11 cellular contexts compared by ENCODE assay signal in the genomic region with DNA sequence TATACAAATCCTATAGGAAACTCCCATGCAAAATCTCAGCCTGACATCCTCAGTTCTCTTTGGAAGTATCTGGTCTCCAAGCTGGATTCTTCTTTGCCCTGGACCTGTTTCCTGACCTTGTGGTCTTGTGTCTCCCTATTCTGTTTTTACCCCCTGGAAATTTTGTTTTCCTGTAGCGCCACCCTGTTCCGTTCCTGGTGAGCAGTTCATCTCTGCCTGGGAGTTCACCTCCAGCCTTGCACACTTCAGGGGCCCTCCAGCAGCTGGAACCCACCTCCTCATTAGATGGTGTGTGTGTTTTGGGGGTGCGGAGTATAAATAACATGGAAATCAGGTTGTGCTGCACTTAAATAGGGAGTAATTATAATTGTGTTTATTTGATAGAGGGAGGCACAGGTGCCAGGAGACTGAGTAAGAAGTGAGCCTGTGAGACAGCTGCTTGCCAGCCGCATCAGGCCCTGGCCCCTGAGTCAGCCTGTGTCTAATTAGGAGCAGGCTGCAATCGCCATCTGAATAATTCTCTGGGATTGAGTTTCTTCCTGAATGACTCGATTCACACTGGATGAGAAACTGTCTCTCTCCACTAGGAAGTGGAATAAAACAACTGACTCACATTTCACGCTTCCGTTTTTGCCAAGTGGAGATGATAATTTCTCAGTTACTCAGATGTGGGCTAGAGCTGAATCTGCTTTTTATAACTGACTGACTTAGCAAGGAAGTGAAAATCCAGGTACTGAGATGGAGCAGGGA.
DNase-seq lines count a peak whose midpoint lies in the region; FAIRE-seq and TF ChIP-seq lines count a peak whose summit lies in the region.
"Had no signal": no experiment of that assay in that cellular context is flagged by ENCODE, and none has a peak within 500 bp of the region (broad histone marks: within the 10 kb centered on the region; RNA-seq: fewer than 3 reads in every experiment).

No MANE protein-coding gene starts in this region.

- DNase-seq in NCI-H2107 treated with DMSO at 0.1 percent for 48 hours (lab: John Stamatoyannopoulos, UW; ENCODE audit: unreplicated experiment) (peak; percentile 16), NCI-H2107 (lab: John Stamatoyannopoulos, UW) (no peak), RWPE1 (ENCODE audit: low spot score) (peak; percentile 88), globus pallidus (ENCODE audit: low spot score) (peak; percentile 2), stromal cell of bone marrow (ENCODE audit: low read depth) (peak; percentile 94), GF-D8 (lab: John Stamatoyannopoulos, UW) (no peak), ACHN (no peak), D721Med (ENCODE audit: insufficient read length, low spot score) (no peak)
- DNase-seq: 8988T, H7 had no signal

- in situ Hi-C loops in ACHN (cut with HindIII; ENCODE audit: low pct_ligation_motif_present, low pct_unique_long_range_greater_than_20kb, low sequenced_read_pairs): no loop called here

- POLR2A ChIA-PET in RWPE1 (lab: Yijun Ruan, JAX; ENCODE audit: low non-redundant PET): no interaction called here

- no peak for TF ChIP-seq CTCF in RWPE1 (conservative IDR thresholded peaks at IDR 0.05; ENCODE audit: low read depth)
- TF ChIP-seq CTCF in D721Med (IDR thresholded peaks at IDR 0.05; ENCODE audit: insufficient read depth, missing control alignments): no peak

- peak overlapping the region; percentile 69 for H3K27ac ChIP-seq in RWPE1
- H3K27ac ChIP-seq: cardiac muscle cell had no signal

- CTCF ChIA-PET in RWPE1 (lab: Yijun Ruan, JAX): interaction anchor here (1.1 to 1.2 kb wide), 2 partner anchors 27 to 29 kb away, joined by 4 read pairs; no protein-coding TSS in a partner anchor

- FAIRE-seq in D721Med (lab: Jason Lieb, UNC): no peak

Comparison
In these comparisons a context has a peak if more than half of its experiments do, and no peak if none do; other contexts are left out.
1. DNase-seq: peak in NCI-H2107 treated with DMSO at 0.1 percent for 48 hours (single experiment), RWPE1 (single experiment), globus pallidus (single experiment) and stromal cell of bone marrow (single experiment); none in NCI-H2107 (single experiment), GF-D8 (single experiment), ACHN (single experiment) and D721Med (single experiment).